In genomic region chr18:49561377-49562193, GRCh38 we compare ENCODE assay signal across 8 cellular contexts. TPM values are rescaled to one million over a fixed set of nuclear protein-coding genes. Genes with fewer than 3 reads are reported as not detected.
DNase-seq lines count a peak whose midpoint lies in the region; FAIRE-seq and TF ChIP-seq lines count a peak whose summit lies in the region.

Gene LIPG, plus strand, starts transcription at chr18:49562057. Its CDS starts 252 bp downstream, at chr18:49562309.

- no peak for TF ChIP-seq CTCF in astrocyte (IDR thresholded peaks at IDR 0.05; ENCODE audit: insufficient read depth, low read depth, low read length)

- no peaks in the 10 kb centered on the region for H3K9me3 ChIP-seq in astrocyte (ENCODE audit: insufficient read depth, low read depth, low read length)

- TF ChIP-seq POLR2A in GM19099 (IDR thresholded peaks at IDR 0.05; ENCODE audit: extremely low read depth, insufficient read length, low read depth) = peak; percentile 52

- H3K36me3 ChIP-seq in astrocyte (ENCODE audit: insufficient read depth, low read length) = no peaks in the 10 kb centered on the region

- H3K4me1 ChIP-seq in astrocyte (ENCODE audit: insufficient read depth, low read length) = peaks cover 37% of the 10 kb centered on the region

- peaks cover 5% of the 10 kb centered on the region for H4K20me1 ChIP-seq in astrocyte (ENCODE audit: insufficient read depth, low read length)

- H3K27me3 Mint-ChIP-seq in astrocyte (ENCODE audit: low read depth, unreplicated experiment) = peaks cover 40% of the 10 kb centered on the region

- H3K27me3 ChIP-seq in astrocyte (ENCODE audit: insufficient read depth, low read length) = peaks cover 16% of the 10 kb centered on the region

- H3K36me3 Mint-ChIP-seq in astrocyte (ENCODE audit: low read depth, unreplicated experiment) = peaks cover 3% of the 10 kb centered on the region

- H3K4me3 ChIP-seq in astrocyte (ENCODE audit: insufficient read depth, low read depth, low read length) = peak within 1 kb of the TSS; percentile 60
- peak within 1 kb of the TSS; percentile 70 for H3K4me3 ChIP-seq in iPS-11a (ENCODE audit: low read depth, low read length)
- peak within 1 kb of the TSS; percentile 61 for H3K4me3 ChIP-seq in skeletal muscle cell (ENCODE audit: low read depth, low read length)

- DNase-seq in AG20443 (ENCODE audit: low spot score) (peak; percentile 60), HTR-8/SVneo (ENCODE audit: insufficient read length, low spot score) (peak; percentile 31), RKO (ENCODE audit: low spot score) (peak; percentile 73), astrocyte (ENCODE audit: low read depth) (peak; percentile 83), skeletal muscle cell (ENCODE audit: low read depth) (peak; percentile 39), SW 1271 (lab: John Stamatoyannopoulos, UW) (no peak)

- no peak within 1 kb of the TSS for H3K27ac ChIP-seq in astrocyte (ENCODE audit: low read depth, low read length)

- peaks cover 27% of the 10 kb centered on the region for H3K4me1 Mint-ChIP-seq in astrocyte (ENCODE audit: low read depth, unreplicated experiment)

- H3K9me3 Mint-ChIP-seq in astrocyte (ENCODE audit: unreplicated experiment) = no peaks in the 10 kb centered on the region

- H2AFZ ChIP-seq in astrocyte (ENCODE audit: low read depth, low read length) = peak within 1 kb of the TSS; percentile 86

- H3K79me2 ChIP-seq in astrocyte (ENCODE audit: insufficient read depth, low read length) = no peaks in the 10 kb centered on the region

- peak within 1 kb of the TSS; percentile 85 for H3K4me3 Mint-ChIP-seq in astrocyte (ENCODE audit: unreplicated experiment)

- H3K9ac ChIP-seq in astrocyte (ENCODE audit: low read length) = peak within 1 kb of the TSS; percentile 56

- H3K4me2 ChIP-seq in astrocyte (ENCODE audit: low read length) = peak within 1 kb of the TSS; percentile 94

- no peak for FAIRE-seq in HTR-8/SVneo (lab: Jason Lieb, UNC)
- no peak for FAIRE-seq in astrocyte (lab: Jason Lieb, UNC)

- peak within 1 kb of the TSS; percentile 69 for H3K27ac Mint-ChIP-seq in astrocyte (ENCODE audit: unreplicated experiment)

RNA-seq across cellular contexts. Expression of gene LIPG, which starts in this region (rescaled TPM):
- total RNA-seq in astrocyte = 11.0 and 18.3 TPM in 2 replicates

Comparison
In these comparisons a context has a peak if more than half of its experiments do, and no peak if none do; other contexts are left out.
1. DNase-seq: peak in AG20443 (single experiment), HTR-8/SVneo (single experiment), RKO (single experiment), astrocyte (single experiment) and skeletal muscle cell (single experiment); none in SW 1271 (0 of 2).
2. Peak in every context shown above with its lines, with median percentiles within 50 percentile points of each other: H3K4me3 ChIP-seq.